Comparison of ENCODE assay signal across 10 cellular contexts in the genomic region with DNA sequence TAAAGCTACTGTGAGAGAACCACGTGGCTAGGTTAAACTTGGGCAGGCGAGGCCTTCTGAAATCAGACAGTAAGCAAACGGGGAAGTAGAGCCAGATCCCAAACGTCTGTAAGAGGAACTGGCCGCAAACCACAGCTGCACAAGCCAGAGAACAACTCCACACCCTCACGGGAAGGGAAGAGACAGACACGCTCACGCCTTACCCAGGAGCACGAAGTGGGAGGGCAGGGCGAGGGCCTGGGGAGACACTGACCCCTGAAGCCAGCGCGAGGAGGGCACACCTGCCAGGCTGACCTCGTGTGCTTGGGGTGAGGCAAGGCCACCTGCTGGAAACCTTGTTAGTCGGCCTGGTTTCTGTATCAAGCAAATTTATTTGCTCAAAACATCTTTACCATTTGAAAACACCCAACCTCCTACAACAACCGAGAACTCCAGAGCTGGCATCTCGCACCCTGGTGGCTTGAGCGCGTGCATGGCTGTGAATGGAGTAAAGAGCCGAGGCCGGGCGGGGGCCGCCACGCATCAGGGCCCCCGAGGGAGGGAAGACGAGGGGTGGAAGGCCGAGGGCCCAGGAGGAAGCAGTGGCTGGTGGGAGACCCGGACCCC. TPM values are rescaled to one million over a fixed set of nuclear protein-coding genes. Genes with fewer than 3 reads are reported as not detected.
DNase-seq lines count a peak whose midpoint lies in the region; ATAC-seq and TF ChIP-seq lines count a peak whose summit lies in the region.
"Had no signal": no experiment of that assay in that cellular context is flagged by ENCODE, and none has a peak within 500 bp of the region (broad histone marks: within the 10 kb centered on the region; RNA-seq: fewer than 3 reads in every experiment).

No MANE protein-coding gene starts in this region.

- peak overlapping the region; percentile 66 for H3K4me3 Mint-ChIP-seq in activated B cell treated with CpG ODN at 0.5 μM for 24 hours

- ATAC-seq in activated CD4-positive, CD25-positive, alpha-beta regulatory T cell treated with anti-CD3 and anti-CD28 coated beads, Interleukin-2, amount 50 U/mL, for 24 hours = peak; percentile 17 to 30
- ATAC-seq in activated B cell treated with CpG ODN at 0.5 μM for 24 hours (ENCODE audit: low read depth) = peak; percentile 64
- ATAC-seq in left ventricle myocardium superior = peak; percentile 58
- ATAC-seq: A549 had no signal

- TF ChIP-seq CTCF in activated B cell treated with CpG ODN at 0.5 μM for 24 hours (IDR thresholded peaks at IDR 0.05) = no peak
- no peak for TF ChIP-seq CTCF in testis (IDR thresholded peaks at IDR 0.05)

- H3K36me3 Mint-ChIP-seq in activated B cell treated with CpG ODN at 0.5 μM for 24 hours (ENCODE audit: low read depth) = peaks cover 55% of the 10 kb centered on the region

- DNase-seq in activated CD4-positive, CD25-positive, alpha-beta regulatory T cell treated with anti-CD3 and anti-CD28 coated beads, Interleukin-2, amount 50 U/mL, for 72 hours = no peak
- DNase-seq in activated B cell treated with CpG ODN at 0.5 μM for 24 hours (peak; percentile 45), left ventricle myocardium superior (peak; percentile 42), testis (peak; percentile 70), NCI-H510A treated with DMSO at 0.1 percent for 48 hours (lab: John Stamatoyannopoulos, UW) (no peak), MG63 (no peak)
- no peak for DNase-seq in stimulated activated CD4-positive, alpha-beta T cell treated with anti-CD3 and anti-CD28 coated beads, Interleukin-12 subunit alpha, Interleukin-12 subunit beta, amount 100 ng/mL, for 4 hours
- DNase-seq: activated CD4-positive, alpha-beta T cell treated with anti-CD3 and anti-CD28 coated beads, Interleukin-2, amount 50 U/mL, for 4 hours had no signal

- no peaks in the 10 kb centered on the region for H3K4me1 ChIP-seq in testis

- intact Hi-C loops in activated B cell treated with CpG ODN at 0.5 μM for 24 hours (cut with micrococcal nuclease) = loop anchor here (1.0 to 2.0 kb wide), 2 partner anchors 11 to 31 kb away; no protein-coding TSS in a partner anchor
- intact Hi-C loops in left ventricle myocardium superior (cut with micrococcal nuclease) = no loop called here
- intact Hi-C loops in testis (cut with DNase I; ENCODE audit: low total_unique reads) = no loop called here

- H3K9me3 ChIP-seq in testis (no peaks in the 10 kb centered on the region), MG63 (no peaks in the 10 kb centered on the region)
- H3K9me3 ChIP-seq: A549 had no signal

- H3K27me3 ChIP-seq in testis (no peaks in the 10 kb centered on the region), MG63 (no peaks in the 10 kb centered on the region)

- peak overlapping the region; percentile 92 for H3K27ac Mint-ChIP-seq in activated B cell treated with CpG ODN at 0.5 μM for 24 hours

- TF ChIP-seq POLR2A in testis (IDR thresholded peaks at IDR 0.05) = no peak

- no peak overlapping the region for H3K4me3 ChIP-seq in testis
- H3K4me3 ChIP-seq in MG63 = no peak overlapping the region
- H3K4me3 ChIP-seq: A549 had no signal

- H3K27me3 Mint-ChIP-seq in activated B cell treated with CpG ODN at 0.5 μM for 24 hours = no peaks in the 10 kb centered on the region

- 75 to 80% methylated on average over 23 to 27 of the region's 27 CpGs for WGBS in testis, 2 donors

- CTCF ChIA-PET in activated B cell treated with CpG ODN at 0.5 μM for 24 hours (lab: Charles Lee) = interaction anchor here (1.1 to 2.4 kb wide), 4 partner anchors 12 to 61 kb away, joined by 4 to 13 read pairs (median 6); a partner anchor contains a TSS

- H3K36me3 ChIP-seq in testis (ENCODE audit: low read depth, missing control alignments) = no peaks in the 10 kb centered on the region
- peaks cover 6% of the 10 kb centered on the region for H3K36me3 ChIP-seq in MG63

- POLR2A ChIA-PET in activated B cell treated with CpG ODN at 0.5 μM for 24 hours (lab: Charles Lee) = interaction anchor here (0.5 to 10.8 kb wide), 15 partner anchors 12 to 181 kb away, joined by 3 to 184 read pairs (median 4); a partner anchor contains a TSS

- H3K9me3 Mint-ChIP-seq in activated B cell treated with CpG ODN at 0.5 μM for 24 hours = no peaks in the 10 kb centered on the region

- peak overlapping the region in 1 of 2 donors; percentile 45 for H3K27ac ChIP-seq in testis
- H3K27ac ChIP-seq: A549 had no signal

- peaks cover 46% of the 10 kb centered on the region for H3K4me1 Mint-ChIP-seq in activated B cell treated with CpG ODN at 0.5 μM for 24 hours

RNA-seq across cellular contexts. Expression of a gene that starts 7.3 kb away (rescaled TPM):
- total RNA-seq in activated B cell treated with CpG ODN at 0.5 μM for 24 hours (173 and 184 TPM in 2 replicates), left ventricle myocardium superior (148 TPM), testis (100 to 1,000 TPM in 1 of 2 donors, 10 to 100 TPM in 1; 96.5 to 143 TPM)
- polyA plus RNA-seq in testis (ENCODE audit: insufficient read depth, low read depth, low replicate concordance) = 246 TPM
- 128 and 157 TPM in 2 replicates for total RNA-seq in MG63 (2014; rRNA removed; shearing (Covaris generic); ENCODE audit: low replicate concordance)

RNA-seq across cellular contexts. Expression of a gene that starts 15.9 kb away (rescaled TPM):
- total RNA-seq in activated B cell treated with CpG ODN at 0.5 μM for 24 hours (213 and 218 TPM in 2 replicates), left ventricle myocardium superior (337 TPM), testis (1,000 to 10,000 TPM; 1,153 to 1,773 TPM)
- 1,893 TPM for polyA plus RNA-seq in testis (ENCODE audit: insufficient read depth, low read depth, low replicate concordance)
- 293 and 320 TPM in 2 replicates for total RNA-seq in MG63 (2014; rRNA removed; shearing (Covaris generic); ENCODE audit: low replicate concordance)

RNA-seq across cellular contexts. Expression of a gene that starts 20.9 kb away (rescaled TPM):
- total RNA-seq in activated B cell treated with CpG ODN at 0.5 μM for 24 hours = 266 and 312 TPM in 2 replicates
- 6.0 TPM for total RNA-seq in left ventricle myocardium superior
- 10 to 100 TPM; 20.7 to 31.7 TPM for total RNA-seq in testis
- 14.1 TPM for polyA plus RNA-seq in testis (ENCODE audit: insufficient read depth, low read depth, low replicate concordance)
- total RNA-seq in MG63 (2014; rRNA removed; shearing (Covaris generic); ENCODE audit: low replicate concordance) = not detected in 2 replicates

RNA-seq across cellular contexts. Expression of a gene that starts 48.0 kb away (rescaled TPM):
- 164 and 188 TPM in 2 replicates for total RNA-seq in activated B cell treated with CpG ODN at 0.5 μM for 24 hours
- total RNA-seq in left ventricle myocardium superior = 9.4 TPM
- 10 to 100 TPM; 12.1 to 14.6 TPM for total RNA-seq in testis
- polyA plus RNA-seq in testis (ENCODE audit: insufficient read depth, low read depth, low replicate concordance) = 7.3 TPM
- 0.26 and 4.3 TPM in 2 replicates for total RNA-seq in MG63 (2014; rRNA removed; shearing (Covaris generic); ENCODE audit: low replicate concordance)

Comparison
In these comparisons a context has a peak if more than half of its experiments do, and no peak if none do; other contexts are left out.
1. DNase-seq: peak in activated B cell treated with CpG ODN at 0.5 μM for 24 hours (single experiment), left ventricle myocardium superior (single experiment) and testis (single experiment); none in activated CD4-positive, CD25-positive, alpha-beta regulatory T cell treated with anti-CD3 and anti-CD28 coated beads, Interleukin-2, amount 50 U/mL, for 72 hours (single experiment), NCI-H510A treated with DMSO at 0.1 percent for 48 hours (single experiment), stimulated activated CD4-positive, alpha-beta T cell treated with anti-CD3 and anti-CD28 coated beads, Interleukin-12 subunit alpha, Interleukin-12 subunit beta, amount 100 ng/mL, for 4 hours (single experiment) and MG63 (single experiment).
2. Peak in every context shown above with its lines, with median percentiles within 50 percentile points of each other: ATAC-seq.